In genomic region chr4:84965558-84966381, GRCh38 we compare ENCODE assay signal across 8 cellular contexts. TPM values are rescaled to one million over a fixed set of nuclear protein-coding genes. Genes with fewer than 3 reads are reported as not detected.
A peak's percentile ranks its signal among the peaks of the same experiment; 100 is the strongest.
DNase-seq lines count a peak whose midpoint lies in the region; ATAC-seq and TF ChIP-seq lines count a peak whose summit lies in the region.

No MANE protein-coding gene starts in this region.

- peaks cover 51% of the 10 kb centered on the region for H3K79me2 ChIP-seq in hepatocyte

- POLR2A ChIA-PET in BJ (lab: Charles Lee): interaction anchor here (0.5 to 1.0 kb wide), 3 partner anchors 116 to 509 kb away, joined by 3 to 4 read pairs (median 3); partner anchors contain the start of gene ARHGAP24

- H3K4me3 ChIP-seq in BJ (ENCODE audit: low read depth, low read length): peak overlapping the region; percentile 91
- peak overlapping the region; percentile 68 for H3K4me3 ChIP-seq in astrocyte of the spinal cord (ENCODE audit: low read depth, low read length)
- H3K4me3 ChIP-seq in hepatocyte: peak overlapping the region; percentile 48
- peak overlapping the region; percentile 69 to 80 for H3K4me3 ChIP-seq in prostate gland

- peak overlapping the region; percentile 91 for H2AFZ ChIP-seq in hepatocyte

- H3K9me2 ChIP-seq in hepatocyte (replicated peaks; ENCODE audit: insufficient read depth): no peaks in the 10 kb centered on the region

- in situ Hi-C loops in astrocyte of the spinal cord (cut with HindIII; ENCODE audit: low sequenced_read_pairs): no loop called here

- H3K27ac ChIP-seq in hepatocyte (peak overlapping the region; percentile 97), prostate gland (peak overlapping the region; percentile 90 to 93)

- H3K36me3 ChIP-seq in BJ (ENCODE audit: control insufficient read depth, insufficient read depth, low read length) (no peaks in the 10 kb centered on the region), hepatocyte (replicated peaks; ENCODE audit: insufficient read depth, low read depth) (no peaks in the 10 kb centered on the region), prostate gland (no peaks in the 10 kb centered on the region)

- H3K27me3 ChIP-seq in BJ (ENCODE audit: control insufficient read depth, insufficient read depth, low read length) (no peaks in the 10 kb centered on the region), hepatocyte (no peaks in the 10 kb centered on the region), prostate gland (replicated peaks; ENCODE audit: insufficient read depth) (no peaks in the 10 kb centered on the region)

- peak; percentile 30 for ATAC-seq in GM21390 (IDR thresholded peaks at IDR 0.05; ENCODE audit: unreplicated experiment)

- H3K9me3 ChIP-seq in hepatocyte (ENCODE audit: low read depth) (no peaks in the 10 kb centered on the region), prostate gland (no peaks in the 10 kb centered on the region)

- peaks cover 34% of the 10 kb centered on the region for H4K20me1 ChIP-seq in hepatocyte (ENCODE audit: insufficient read depth, poor library complexity, severe bottlenecking)

- no peaks in the 10 kb centered on the region for H3K4me1 ChIP-seq in hepatocyte (ENCODE audit: insufficient read depth)
- H3K4me1 ChIP-seq in prostate gland (replicated peaks): no peaks in the 10 kb centered on the region

- CTCF ChIA-PET in BJ (lab: Yijun Ruan, JAX): interaction anchor here (1.0 to 2.2 kb wide), 3 partner anchors 10 to 216 kb away, joined by 3 to 17 read pairs (median 3); no protein-coding TSS in a partner anchor

- DNase-seq in BJ (ENCODE audit: low read depth) (no peak), NCI-H146 treated with DMSO at 0.1 percent for 48 hours (lab: John Stamatoyannopoulos, UW; ENCODE audit: unreplicated experiment) (peak; percentile 14), astrocyte of the spinal cord (ENCODE audit: low read depth, low spot score) (peak; percentile 46), hepatocyte (ENCODE audit: low spot score) (peak; percentile 82), prostate gland (ENCODE audit: low spot score) (peak; percentile 20), T-helper 9 cell (no peak), NCI-H2107 (lab: John Stamatoyannopoulos, UW) (no peak)

- TF ChIP-seq CTCF in BJ (IDR thresholded peaks at IDR 0.05; ENCODE audit: insufficient read depth, low read depth, low read length) (no peak), astrocyte of the spinal cord (IDR thresholded peaks at IDR 0.05; ENCODE audit: low read depth, low read length) (peak; percentile 9), hepatocyte (IDR thresholded peaks at IDR 0.05; ENCODE audit: poor library complexity) (no peak), prostate gland (IDR thresholded peaks at IDR 0.05) (peak in 2 of 4 experiments; percentile 26 to 39)

- peak overlapping the region; percentile 83 for H3K4me2 ChIP-seq in hepatocyte

- no peak for TF ChIP-seq POLR2A in prostate gland (IDR thresholded peaks at IDR 0.05)

- intact Hi-C loops in prostate gland (cut with DNase I): loop anchor here (5.0 kb wide), 1 partner anchor 113 kb away; no protein-coding TSS in a partner anchor

- under 1% methylated on average over 27 of the region's 98 CpGs for WGBS in hepatocyte (ENCODE audit: low lambda C conversion rate, missing lambda C conversion rate)
- WGBS in prostate gland: 3% methylated on average over 75 of the region's 98 CpGs

RNA-seq across cellular contexts. Expression of gene WDFY3, which starts 0.7 kb away (rescaled TPM):
- polyA plus RNA-seq in BJ (2011; rRNA removed) (28.8 and 36.4 TPM in 2 replicates), hepatocyte (7.7 and 10.4 TPM in 2 replicates)
- 86.0 and 125 TPM in 2 replicates for polyA minus RNA-seq in BJ (2011; rRNA and poly(A)+ RNA removed)
- total RNA-seq in hepatocyte (47.6 and 55.9 TPM in 2 replicates), prostate gland (100 to 1,000 TPM in 1 of 2 donors, 10 to 100 TPM in 1; 48.1 to 110 TPM)

Comparison
In these comparisons a context has a peak if more than half of its experiments do, and no peak if none do; other contexts are left out.
1. DNase-seq: peak in NCI-H146 treated with DMSO at 0.1 percent for 48 hours (single experiment), astrocyte of the spinal cord (single experiment), hepatocyte (single experiment) and prostate gland (single experiment); none in BJ (single experiment), T-helper 9 cell (single experiment) and NCI-H2107 (single experiment).
2. Peak in every context shown above with its lines, with median percentiles within 50 percentile points of each other: H3K4me3 ChIP-seq.